Comparison of ENCODE assay signal across 21 cellular contexts in the genomic region with DNA sequence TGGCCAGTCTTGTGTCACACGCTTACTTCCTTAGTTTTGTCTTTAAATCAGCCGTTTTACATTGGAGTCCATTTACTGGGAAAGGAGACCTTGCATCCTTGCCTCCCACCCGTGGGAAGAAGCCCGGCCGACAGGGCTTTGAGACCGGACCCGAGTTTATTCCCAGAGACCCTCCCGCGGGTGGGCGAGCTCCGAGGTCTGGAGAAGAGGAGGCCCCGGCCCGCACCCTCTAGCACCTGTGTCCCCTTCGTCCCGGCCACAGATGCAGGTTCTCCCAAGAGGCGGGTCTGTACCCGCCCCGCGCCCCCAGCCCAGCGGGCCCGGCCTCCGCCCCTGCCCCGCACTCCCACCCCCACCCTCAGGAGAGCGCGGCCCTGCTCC. TPM values are rescaled to one million over a fixed set of nuclear protein-coding genes. Genes with fewer than 3 reads are reported as not detected.
DNase-seq lines count a peak whose midpoint lies in the region; ATAC-seq, FAIRE-seq and TF ChIP-seq lines count a peak whose summit lies in the region.
"Had no signal": no experiment of that assay in that cellular context is flagged by ENCODE, and none has a peak within 500 bp of the region (broad histone marks: within the 10 kb centered on the region; RNA-seq: fewer than 3 reads in every experiment).

No MANE protein-coding gene starts in this region.

- no peak for TF ChIP-seq EP300 in HepG2 (IDR thresholded peaks at IDR 0.05; ENCODE audit: low read depth in 2 of 2, low read length in 2 of 2)
- TF ChIP-seq EP300 in HepG2 (CRISPR knock-in tag; IDR thresholded peaks at IDR 0.05; ENCODE audit: borderline replicate concordance), result no peak

- H3K4me2 ChIP-seq in HepG2 (ENCODE audit: low read depth, low read length), result peak overlapping the region; percentile 85
- peak overlapping the region; percentile 95 for H3K4me2 ChIP-seq in neural progenitor cell

- 2% methylated on average over 11 of the region's 25 CpGs for WGBS in HepG2 (ENCODE audit: low lambda C conversion rate)
- WGBS in right lobe of liver (ENCODE audit: insufficient coverage, low coverage, low lambda C conversion rate, missing lambda C conversion rate), result 23% methylated on average over 9 of the region's 25 CpGs
- WGBS in testis, 2 donors, result 2 to 10% methylated on average over 5 to 16 of the region's 25 CpGs

- H3K4me1 ChIP-seq in HepG2 (ENCODE audit: insufficient read depth, low read length) (peaks cover 49% of the 10 kb centered on the region), right lobe of liver (peaks cover 0 to 10% (median 3%) of the 10 kb centered on the region in 4 donors), neural progenitor cell (peaks cover 4% of the 10 kb centered on the region), testis (peaks cover 7% of the 10 kb centered on the region)

- BruUV-seq in HepG2 (replicated peaks; lab: Mats Ljungman, UMichigan), result no TSS peak

- CTCF ChIA-PET in HepG2 (lab: Yijun Ruan, JAX; ENCODE audit: low intra/inter-chr PET ratio, low total read pairs), result no interaction called here

- H3F3A ChIP-seq in neural progenitor cell (ENCODE audit: low read depth), result no peaks in the 10 kb centered on the region

- peaks cover 39% of the 10 kb centered on the region for H3K27me3 Mint-ChIP-seq in neural progenitor cell (ENCODE audit: insufficient read depth, low read depth)

- peaks cover 11% of the 10 kb centered on the region for H3K4me1 Mint-ChIP-seq in neural progenitor cell

- no peak overlapping the region for H2AFZ ChIP-seq in HepG2 (ENCODE audit: low read length)
- no peak overlapping the region for H2AFZ ChIP-seq in neural progenitor cell (replicated peaks)

- H3K36me3 ChIP-seq in HepG2 (replicated peaks in 1 of 2; ENCODE audit: control insufficient read depth in 1 of 2, insufficient read depth in 2 of 2, low read length in 2 of 2) (no peaks in the 10 kb centered on the region), right lobe of liver (no peaks in the 10 kb centered on the region), neural progenitor cell (no peaks in the 10 kb centered on the region), testis (ENCODE audit: low read depth, missing control alignments) (no peaks in the 10 kb centered on the region)
- H3K36me3 ChIP-seq: adrenal gland had no signal

- peaks cover 2% of the 10 kb centered on the region for H3K36me3 Mint-ChIP-seq in neural progenitor cell

- H3K9me3 ChIP-seq in HepG2 (ENCODE audit: low read length) (no peaks in the 10 kb centered on the region), right lobe of liver (no peaks in the 10 kb centered on the region), neural progenitor cell (ENCODE audit: low read depth) (no peaks in the 10 kb centered on the region), testis (no peaks in the 10 kb centered on the region)
- H3K9me3 ChIP-seq: adrenal gland had no signal

- ATAC-seq in HepG2, result no peak
- no peak for ATAC-seq in right lobe of liver

- no peak for FAIRE-seq in HepG2 (lab: Jason Lieb, UNC)
- FAIRE-seq: urothelium cell line had no signal

- intact Hi-C loops in HepG2 (cut with micrococcal nuclease; ENCODE audit: unreplicated experiment), result no loop called here
- intact Hi-C loops in right lobe of liver (cut with DNase I), result no loop called here
- intact Hi-C loops in dorsolateral prefrontal cortex (cut with DNase I), result no loop called here
- intact Hi-C loops in testis (cut with DNase I; ENCODE audit: low total_unique reads), result no loop called here

- H3K4me3 Mint-ChIP-seq in neural progenitor cell, result peak overlapping the region; percentile 63
- H3K4me3 Mint-ChIP-seq: neural crest cell; T-helper 1 cell treated with Interleukin-12 subunit alpha and Interleukin-12 subunit beta and Interleukin-4 antibody, amounts not matched to agents 30 μg/mL and 1 μg/mL, for 36 hours had no signal

- H3K4me3 ChIP-seq in HepG2 (replicated peaks in 1 of 3; ENCODE audit: insufficient read depth in 1 of 3, low read depth in 2 of 3, low read length in 3 of 3) (peak overlapping the region; percentile 52 to 71 (median 59)), right lobe of liver (peak overlapping the region in 1 of 3 donors; percentile 16), dorsolateral prefrontal cortex (peak overlapping the region; percentile 31 to 71 (median 56)), neural progenitor cell (peak overlapping the region; percentile 54), testis (no peak overlapping the region)

- TF ChIP-seq CTCF in HepG2 (CRISPR knock-in tag; IDR thresholded peaks at IDR 0.05), result no peak
- TF ChIP-seq CTCF in right lobe of liver (IDR thresholded peaks at IDR 0.05), result no peak
- TF ChIP-seq CTCF in dorsolateral prefrontal cortex (IDR thresholded peaks at IDR 0.05 in 54 of 56, conservative IDR thresholded peaks at IDR 0.05 in 2 of 56; ENCODE audit: low read depth in 1 of 56, partially characterized antibody in 56 of 56), result no peak
- no peak for TF ChIP-seq CTCF in neural progenitor cell (IDR thresholded peaks at IDR 0.05)
- no peak for TF ChIP-seq CTCF in testis (IDR thresholded peaks at IDR 0.05)

- H3K9ac ChIP-seq in HepG2 (ENCODE audit: insufficient read depth, low read depth, low read length) (peak overlapping the region; percentile 38; the same call in 1 of the 2 replicates), neural progenitor cell (no peak overlapping the region)

- POLR2A ChIA-PET in HepG2 (lab: Yijun Ruan, JAX), result no interaction called here

- DNase-seq in HepG2 (ENCODE audit: low spot score) (no peak), right lobe of liver (no peak), dorsolateral prefrontal cortex (no peak), neural progenitor cell (ENCODE audit: low spot score) (no peak), NCI-H526 (lab: John Stamatoyannopoulos, UW) (no peak), testis (no peak), occipital lobe (lab: John Stamatoyannopoulos, UW) (no peak), DMS 273 (lab: John Stamatoyannopoulos, UW; ENCODE audit: unreplicated experiment) (no peak)
- DNase-seq: foreskin melanocyte; KG1; NCI-H1092 treated with DMSO at 0.1 percent for 48 hours; NCI-H2171 treated with DMSO at 0.1 percent for 48 hours; SHP77 treated with DMSO at 0.1 percent for 48 hours; stimulated activated CD4-positive, alpha-beta T cell treated with anti-CD3 and anti-CD28 coated beads, Interleukin-4, amount 100 ng/mL, for 4 hours had no signal

- peaks cover 7 to 22% of the 10 kb centered on the region in 2 experiments; a peak in 3 of 5 replicates for H3K27me3 ChIP-seq in HepG2 (ENCODE audit: control insufficient read depth in 1 of 2, insufficient read depth in 2 of 2, low read length in 2 of 2)
- no peaks in the 10 kb centered on the region for H3K27me3 ChIP-seq in right lobe of liver
- H3K27me3 ChIP-seq in dorsolateral prefrontal cortex, result peaks cover 0 to 16% (median 4%) of the 10 kb centered on the region in 45 donors
- peaks cover 71% of the 10 kb centered on the region for H3K27me3 ChIP-seq in neural progenitor cell
- no peaks in the 10 kb centered on the region for H3K27me3 ChIP-seq in testis

- TF ChIP-seq POLR2A in HepG2 (IDR thresholded peaks at IDR 0.05; ENCODE audit: insufficient read depth in 1 of 2, low read depth in 2 of 2, low read length in 2 of 2) (no peak), right lobe of liver (IDR thresholded peaks at IDR 0.05) (no peak), testis (IDR thresholded peaks at IDR 0.05) (no peak)

- in situ Hi-C loops in HepG2 (cut with HindIII; ENCODE audit: extremely low pct_ligation_motif_present, low pct_unique_long_range_greater_than_20kb), result no loop called here

- peaks cover 4% of the 10 kb centered on the region for H3K9me3 Mint-ChIP-seq in neural progenitor cell
- H3K9me3 Mint-ChIP-seq: activated T-helper 2 cell treated with anti-CD3 and anti-CD28 coated beads, Interferon-gamma antibody, Interleukin-2, Interleukin-4, amounts not matched to agents 10 μg/mL and 5 μg/mL and 100 μg/mL, durations not matched to agents 14 hours and 24 hours and 36 hours; neural crest cell; T-helper 1 cell treated with Interleukin-12 subunit alpha and Interleukin-12 subunit beta and Interleukin-4 antibody, amounts not matched to agents 30 μg/mL and 1 μg/mL, for 36 hours had no signal

- no peak for TF ChIP-seq RAD21 in HepG2 (CRISPR knock-in tag; IDR thresholded peaks at IDR 0.05)

- H4K20me1 ChIP-seq in HepG2 (ENCODE audit: insufficient read depth, low read length) (no peaks in the 10 kb centered on the region), neural progenitor cell (ENCODE audit: low read depth) (peaks cover 32% of the 10 kb centered on the region)

- H3K27ac ChIP-seq in HepG2 (ENCODE audit: extremely low read length, insufficient read depth, low read length) (no peak overlapping the region), right lobe of liver (no peak overlapping the region), dorsolateral prefrontal cortex (peak overlapping the region in 4 of 59 donors; percentile 10 to 71 (median 48)), neural progenitor cell (no peak overlapping the region), testis (no peak overlapping the region)
- H3K27ac ChIP-seq: adrenal gland had no signal

- H3K79me2 ChIP-seq in HepG2 (ENCODE audit: insufficient read depth, low read length), result peaks cover 5% of the 10 kb centered on the region
- no peaks in the 10 kb centered on the region for H3K79me2 ChIP-seq in neural progenitor cell (ENCODE audit: low read depth)

- no peak overlapping the region for H3K27ac Mint-ChIP-seq in neural progenitor cell
- H3K27ac Mint-ChIP-seq: activated T-helper 2 cell treated with anti-CD3 and anti-CD28 coated beads, Interferon-gamma antibody, Interleukin-2, Interleukin-4, amounts not matched to agents 10 μg/mL and 5 μg/mL and 100 μg/mL, durations not matched to agents 14 hours and 24 hours and 36 hours; T-helper 1 cell treated with Interleukin-12 subunit alpha and Interleukin-12 subunit beta and Interleukin-4 antibody, amounts not matched to agents 30 μg/mL and 1 μg/mL, for 36 hours had no signal

RNA-seq across cellular contexts. Expression of gene SLC26A1, which starts 3.8 kb away (rescaled TPM):
- 7.2 and 22.9 TPM in 2 replicates for total RNA-seq in HepG2 (2016; rRNA removed; fragmentation: Illumina TruSeq; extraction: Trizol)
- total RNA-seq in HepG2 (2016; cell fraction: cytosol; rRNA removed; fragmentation: Illumina TruSeq; extraction: Trizol; ENCODE audit: low read depth), result 1.1 and 1.9 TPM in 2 replicates
- 6.6 and 22.7 TPM in 2 replicates for total RNA-seq in HepG2 (2016; cell fraction: insoluble cytoplasmic fraction; rRNA removed; fragmentation: Illumina TruSeq; extraction: Trizol)
- total RNA-seq in HepG2 (2016; cell fraction: membrane; rRNA removed; fragmentation: Illumina TruSeq; extraction: Trizol), result 4.2 and 4.6 TPM in 2 replicates
- total RNA-seq in HepG2 (2016; cell fraction: nucleus; rRNA removed; fragmentation: Illumina TruSeq; extraction: Trizol), result 23.8 and 28.9 TPM in 2 replicates
- polyA plus RNA-seq in HepG2 (2011; rRNA removed), result 5.4 and 8.4 TPM in 2 replicates
- 7.7 and 10.8 TPM in 2 replicates for polyA plus RNA-seq in HepG2 (2011; cell fraction: cytosol; rRNA removed)
- 30.6 and 45.2 TPM in 2 replicates for polyA plus RNA-seq in HepG2 (2011; cell fraction: nucleus; rRNA removed)
- polyA plus RNA-seq in HepG2 (2012), result 5.1 and 7.0 TPM in 2 replicates
- 1.2 and 1.5 TPM in 2 replicates for polyA plus RNA-seq in HepG2 (2016; cell fraction: cytosol; fragmentation: Illumina TruSeq; extraction: Trizol; ENCODE audit: low read depth)
- polyA plus RNA-seq in HepG2 (2016; cell fraction: insoluble cytoplasmic fraction; fragmentation: Illumina TruSeq; extraction: Trizol; ENCODE audit: low read depth), result 4.5 and 6.1 TPM in 2 replicates
- polyA plus RNA-seq in HepG2 (2016; cell fraction: membrane; fragmentation: Illumina TruSeq; extraction: Trizol; ENCODE audit: low read depth), result 1.6 and 2.2 TPM in 2 replicates
- polyA plus RNA-seq in HepG2 (2016; cell fraction: nucleus; fragmentation: Illumina TruSeq; extraction: Trizol; ENCODE audit: insufficient read depth, low read depth), result 25.4 and 27.0 TPM in 2 replicates
- 0.40 and 58.6 TPM in 2 replicates for polyA minus RNA-seq in HepG2 (2011; rRNA and poly(A)+ RNA removed; ENCODE audit: low replicate concordance)
- 13.4 and 13.6 TPM in 2 replicates for polyA minus RNA-seq in HepG2 (2011; cell fraction: cytosol; rRNA and poly(A)+ RNA removed)
- polyA minus RNA-seq in HepG2 (2011; cell fraction: nucleus; rRNA and poly(A)+ RNA removed), result 37.7 and 40.7 TPM in 2 replicates
- 10 to 100 TPM in 5 of 6 experiments, 1 to 10 TPM in 1; 9.6 to 30.9 (median 23.0) TPM for total RNA-seq in right lobe of liver
- total RNA-seq in dorsolateral prefrontal cortex, result 1 to 10 TPM in 104 of 120 experiments, under 1 TPM in 16; 0.53 to 4.6 (median 1.6) TPM
- 0.19 TPM in 1 of 2 replicates, not detected in the other for total RNA-seq in neural progenitor cell (ENCODE audit: low replicate concordance)
- 1 to 10 TPM in 1 of 2 donors, under 1 TPM in 1; 0.99 to 2.0 TPM for total RNA-seq in testis
- polyA plus RNA-seq in testis (ENCODE audit: insufficient read depth, low read depth, low replicate concordance), result 0.51 TPM
- total RNA-seq in occipital lobe, result 4.2 TPM
- total RNA-seq: activated CD8-positive, alpha-beta memory T cell treated with anti-CD3 and anti-CD28 coated beads for 36 hours; skeletal muscle tissue had no signal

RNA-seq across cellular contexts. Expression of gene IDUA, which starts 10.1 kb away (rescaled TPM):
- total RNA-seq in HepG2 (2016; rRNA removed; fragmentation: Illumina TruSeq; extraction: Trizol) (0.32 and 1.0 TPM in 2 replicates), right lobe of liver (10 to 100 TPM in 3 of 6 experiments, 1 to 10 TPM in 3; 4.7 to 15.1 (median 11.0) TPM), dorsolateral prefrontal cortex (10 to 100 TPM; 25.5 to 80.1 (median 43.3) TPM), neural progenitor cell (ENCODE audit: low replicate concordance) (0.47 and 10.7 TPM in 2 replicates), testis (10 to 100 TPM; 35.7 to 39.4 TPM), occipital lobe (6.9 TPM)
- not detected in 2 replicates for total RNA-seq in HepG2 (2016; cell fraction: cytosol; rRNA removed; fragmentation: Illumina TruSeq; extraction: Trizol; ENCODE audit: low read depth)
- total RNA-seq in HepG2 (2016; cell fraction: insoluble cytoplasmic fraction; rRNA removed; fragmentation: Illumina TruSeq; extraction: Trizol), result 0.84 TPM in 1 of 2 replicates, not detected in the other
- total RNA-seq in HepG2 (2016; cell fraction: membrane; rRNA removed; fragmentation: Illumina TruSeq; extraction: Trizol), result 0.24 and 0.53 TPM in 2 replicates
- 0.75 and 2.8 TPM in 2 replicates for total RNA-seq in HepG2 (2016; cell fraction: nucleus; rRNA removed; fragmentation: Illumina TruSeq; extraction: Trizol)
- polyA plus RNA-seq in HepG2 (2011; rRNA removed) (0.77 and 1.5 TPM in 2 replicates), testis (ENCODE audit: insufficient read depth, low read depth, low replicate concordance) (8.9 TPM)
- polyA plus RNA-seq in HepG2 (2011; cell fraction: cytosol; rRNA removed), result 0.24 and 0.27 TPM in 2 replicates
- polyA plus RNA-seq in HepG2 (2011; cell fraction: nucleus; rRNA removed), result 34.5 and 42.6 TPM in 2 replicates
- polyA plus RNA-seq in HepG2 (2012), result 1.0 and 2.7 TPM in 2 replicates
- polyA plus RNA-seq in HepG2 (2016; cell fraction: cytosol; fragmentation: Illumina TruSeq; extraction: Trizol; ENCODE audit: low read depth), result 0.19 and 0.29 TPM in 2 replicates
- polyA plus RNA-seq in HepG2 (2016; cell fraction: insoluble cytoplasmic fraction; fragmentation: Illumina TruSeq; extraction: Trizol; ENCODE audit: low read depth), result not detected in 2 replicates
- polyA plus RNA-seq in HepG2 (2016; cell fraction: membrane; fragmentation: Illumina TruSeq; extraction: Trizol; ENCODE audit: low read depth), result 0.19 and 0.30 TPM in 2 replicates
- 2.2 and 4.7 TPM in 2 replicates for polyA plus RNA-seq in HepG2 (2016; cell fraction: nucleus; fragmentation: Illumina TruSeq; extraction: Trizol; ENCODE audit: insufficient read depth, low read depth)
- polyA minus RNA-seq in HepG2 (2011; rRNA and poly(A)+ RNA removed; ENCODE audit: low replicate concordance), result 1.4 and 1.8 TPM in 2 replicates
- polyA minus RNA-seq in HepG2 (2011; cell fraction: cytosol; rRNA and poly(A)+ RNA removed), result 0.69 TPM in 1 of 2 replicates, not detected in the other
- 3.5 and 4.0 TPM in 2 replicates for polyA minus RNA-seq in HepG2 (2011; cell fraction: nucleus; rRNA and poly(A)+ RNA removed)

RNA-seq across cellular contexts. Expression of gene FGFRL1, which starts 14.4 kb away (rescaled TPM):
- 12.3 and 19.1 TPM in 2 replicates for total RNA-seq in HepG2 (2016; rRNA removed; fragmentation: Illumina TruSeq; extraction: Trizol)
- total RNA-seq in HepG2 (2016; cell fraction: cytosol; rRNA removed; fragmentation: Illumina TruSeq; extraction: Trizol; ENCODE audit: low read depth), result 8.9 and 9.3 TPM in 2 replicates
- 11.5 and 17.5 TPM in 2 replicates for total RNA-seq in HepG2 (2016; cell fraction: insoluble cytoplasmic fraction; rRNA removed; fragmentation: Illumina TruSeq; extraction: Trizol)
- total RNA-seq in HepG2 (2016; cell fraction: membrane; rRNA removed; fragmentation: Illumina TruSeq; extraction: Trizol), result 31.8 and 32.6 TPM in 2 replicates
- total RNA-seq in HepG2 (2016; cell fraction: nucleus; rRNA removed; fragmentation: Illumina TruSeq; extraction: Trizol), result 13.0 and 15.9 TPM in 2 replicates
- 30.6 and 35.5 TPM in 2 replicates for polyA plus RNA-seq in HepG2 (2011; rRNA removed)
- polyA plus RNA-seq in HepG2 (2011; cell fraction: cytosol; rRNA removed), result 37.2 and 49.4 TPM in 2 replicates
- 122 and 143 TPM in 2 replicates for polyA plus RNA-seq in HepG2 (2011; cell fraction: nucleus; rRNA removed)
- 21.8 and 31.9 TPM in 2 replicates for polyA plus RNA-seq in HepG2 (2012)
- 15.2 and 15.4 TPM in 2 replicates for polyA plus RNA-seq in HepG2 (2016; cell fraction: cytosol; fragmentation: Illumina TruSeq; extraction: Trizol; ENCODE audit: low read depth)
- polyA plus RNA-seq in HepG2 (2016; cell fraction: insoluble cytoplasmic fraction; fragmentation: Illumina TruSeq; extraction: Trizol; ENCODE audit: low read depth), result 18.1 and 23.1 TPM in 2 replicates
- 38.4 and 44.6 TPM in 2 replicates for polyA plus RNA-seq in HepG2 (2016; cell fraction: membrane; fragmentation: Illumina TruSeq; extraction: Trizol; ENCODE audit: low read depth)
- polyA plus RNA-seq in HepG2 (2016; cell fraction: nucleus; fragmentation: Illumina TruSeq; extraction: Trizol; ENCODE audit: insufficient read depth, low read depth), result 33.6 and 40.0 TPM in 2 replicates
- 74.3 and 145 TPM in 2 replicates for polyA minus RNA-seq in HepG2 (2011; rRNA and poly(A)+ RNA removed; ENCODE audit: low replicate concordance)
- polyA minus RNA-seq in HepG2 (2011; cell fraction: cytosol; rRNA and poly(A)+ RNA removed), result 22.8 and 26.5 TPM in 2 replicates
- polyA minus RNA-seq in HepG2 (2011; cell fraction: nucleus; rRNA and poly(A)+ RNA removed), result 19.9 and 23.2 TPM in 2 replicates
- 10 to 100 TPM; 27.9 to 60.1 (median 45.7) TPM for total RNA-seq in right lobe of liver
- 100 to 1,000 TPM in 1 of 120 experiments, 10 to 100 TPM in 119; 18.7 to 109 (median 38.4) TPM for total RNA-seq in dorsolateral prefrontal cortex
- 9.6 and 27.4 TPM in 2 replicates for total RNA-seq in neural progenitor cell (ENCODE audit: low replicate concordance)
- 10 to 100 TPM; 13.7 to 25.6 TPM for total RNA-seq in testis
- polyA plus RNA-seq in testis (ENCODE audit: insufficient read depth, low read depth, low replicate concordance), result 14.4 TPM
- 2.3 TPM for total RNA-seq in occipital lobe

RNA-seq across cellular contexts. Expression of gene DGKQ, which starts 23.6 kb away (rescaled TPM):
- total RNA-seq in HepG2 (2016; rRNA removed; fragmentation: Illumina TruSeq; extraction: Trizol) (3.2 and 7.2 TPM in 2 replicates), right lobe of liver (10 to 100 TPM in 1 of 6 experiments, 1 to 10 TPM in 5; 4.6 to 10.5 (median 5.7) TPM), dorsolateral prefrontal cortex (10 to 100 TPM; 13.3 to 31.8 (median 23.2) TPM), neural progenitor cell (ENCODE audit: low replicate concordance) (5.1 and 16.0 TPM in 2 replicates), testis (10 to 100 TPM; 20.7 to 22.7 TPM), occipital lobe (6.7 TPM)
- 0.53 and 1.4 TPM in 2 replicates for total RNA-seq in HepG2 (2016; cell fraction: cytosol; rRNA removed; fragmentation: Illumina TruSeq; extraction: Trizol; ENCODE audit: low read depth)
- total RNA-seq in HepG2 (2016; cell fraction: insoluble cytoplasmic fraction; rRNA removed; fragmentation: Illumina TruSeq; extraction: Trizol), result 2.4 and 7.8 TPM in 2 replicates
- 2.5 and 2.9 TPM in 2 replicates for total RNA-seq in HepG2 (2016; cell fraction: membrane; rRNA removed; fragmentation: Illumina TruSeq; extraction: Trizol)
- 7.0 and 7.9 TPM in 2 replicates for total RNA-seq in HepG2 (2016; cell fraction: nucleus; rRNA removed; fragmentation: Illumina TruSeq; extraction: Trizol)
- polyA plus RNA-seq in HepG2 (2011; rRNA removed) (4.5 and 6.1 TPM in 2 replicates), testis (ENCODE audit: insufficient read depth, low read depth, low replicate concordance) (10.8 TPM)
- polyA plus RNA-seq in HepG2 (2011; cell fraction: cytosol; rRNA removed), result 3.1 and 4.8 TPM in 2 replicates
- 50.5 and 58.5 TPM in 2 replicates for polyA plus RNA-seq in HepG2 (2011; cell fraction: nucleus; rRNA removed)
- 3.0 and 5.5 TPM in 2 replicates for polyA plus RNA-seq in HepG2 (2012)
- polyA plus RNA-seq in HepG2 (2016; cell fraction: cytosol; fragmentation: Illumina TruSeq; extraction: Trizol; ENCODE audit: low read depth), result 0.35 and 0.36 TPM in 2 replicates
- polyA plus RNA-seq in HepG2 (2016; cell fraction: insoluble cytoplasmic fraction; fragmentation: Illumina TruSeq; extraction: Trizol; ENCODE audit: low read depth), result 2.0 and 3.4 TPM in 2 replicates
- polyA plus RNA-seq in HepG2 (2016; cell fraction: membrane; fragmentation: Illumina TruSeq; extraction: Trizol; ENCODE audit: low read depth), result 1.3 and 1.7 TPM in 2 replicates
- polyA plus RNA-seq in HepG2 (2016; cell fraction: nucleus; fragmentation: Illumina TruSeq; extraction: Trizol; ENCODE audit: insufficient read depth, low read depth), result 16.0 and 17.5 TPM in 2 replicates
- polyA minus RNA-seq in HepG2 (2011; rRNA and poly(A)+ RNA removed; ENCODE audit: low replicate concordance), result 3.0 and 10.3 TPM in 2 replicates
- 4.2 and 4.9 TPM in 2 replicates for polyA minus RNA-seq in HepG2 (2011; cell fraction: cytosol; rRNA and poly(A)+ RNA removed)
- polyA minus RNA-seq in HepG2 (2011; cell fraction: nucleus; rRNA and poly(A)+ RNA removed), result 7.2 and 8.1 TPM in 2 replicates

Comparison
In these comparisons a context has a peak if more than half of its experiments do, and no peak if none do; other contexts are left out.
1. H3K4me3 ChIP-seq: peak in HepG2 (3 of 3), dorsolateral prefrontal cortex (59 of 59) and neural progenitor cell (single experiment); none in testis (0 of 2).